ENCODE assay signal across 9 cellular contexts in the genomic region with DNA sequence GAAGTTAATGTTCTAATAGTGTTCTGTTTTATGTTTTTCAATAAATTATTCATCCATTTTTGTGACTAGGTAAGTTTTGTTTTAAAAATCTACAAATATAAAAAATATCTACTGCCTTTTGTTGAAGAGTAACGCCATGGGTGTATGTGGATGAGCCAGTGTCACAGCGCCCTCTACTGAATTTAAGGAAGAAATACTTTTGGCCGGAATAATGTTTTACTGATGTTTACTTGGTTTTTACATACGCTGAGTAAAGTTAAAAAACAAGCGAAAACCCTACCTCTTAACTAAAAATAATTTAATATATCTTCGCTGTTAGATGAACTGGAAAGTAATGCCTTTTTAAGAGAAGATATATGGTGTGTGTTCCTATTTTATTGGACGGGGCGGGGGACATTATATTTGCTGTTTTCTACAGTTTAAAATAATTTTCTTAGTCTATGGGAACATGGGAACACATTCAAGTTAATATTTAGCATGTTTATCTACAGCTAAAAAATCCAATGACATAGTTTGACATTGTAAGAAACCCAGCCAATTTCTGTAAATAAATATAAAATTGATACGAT.
DNase-seq lines count a peak whose midpoint lies in the region; ATAC-seq and TF ChIP-seq lines count a peak whose summit lies in the region.
"Had no signal": no experiment of that assay in that cellular context is flagged by ENCODE, and none has a peak within 500 bp of the region (broad histone marks: within the 10 kb centered on the region; RNA-seq: fewer than 3 reads in every experiment).

No MANE protein-coding gene starts in this region.

- H3K9me3 ChIP-seq in endodermal cell (ENCODE audit: control insufficient read depth, low read length) (peaks cover 31% of the 10 kb centered on the region), mucosa of descending colon (no peaks in the 10 kb centered on the region)

- peak; percentile 93 for TF ChIP-seq CTCF in endodermal cell (conservative IDR thresholded peaks at IDR 0.05)
- TF ChIP-seq CTCF in mucosa of descending colon (IDR thresholded peaks at IDR 0.05) = peak; percentile 37

- H3K4me3 ChIP-seq in endodermal cell (ENCODE audit: low read length) = no peak overlapping the region
- H3K4me3 ChIP-seq in mucosa of descending colon = no peak overlapping the region

- H3K4me1 ChIP-seq in endodermal cell (ENCODE audit: control insufficient read depth, insufficient read depth, low read length) = no peaks in the 10 kb centered on the region
- H3K4me1 ChIP-seq in mucosa of descending colon (ENCODE audit: low read depth) = no peaks in the 10 kb centered on the region

- no peaks in the 10 kb centered on the region for H3K27me3 Mint-ChIP-seq in endodermal cell (ENCODE audit: insufficient read depth)

- H3K27ac ChIP-seq in endodermal cell (ENCODE audit: low read depth, low read length) = no peak overlapping the region

- H3K36me3 ChIP-seq in endodermal cell (ENCODE audit: control insufficient read depth, insufficient read depth, low read length) (peaks cover 37% of the 10 kb centered on the region), mucosa of descending colon (ENCODE audit: low read depth) (no peaks in the 10 kb centered on the region)

- H3K27me3 ChIP-seq in endodermal cell (ENCODE audit: control insufficient read depth, insufficient read depth, low read length, poor library complexity, severe bottlenecking) = no peaks in the 10 kb centered on the region

- peaks cover 3% of the 10 kb centered on the region for H3K4me1 Mint-ChIP-seq in endodermal cell
- H3K4me1 Mint-ChIP-seq: activated naive CD4-positive, alpha-beta T cell treated with anti-CD3 and anti-CD28 coated beads, Interleukin-2, amount 50 U/mL, for 24 hours had no signal

- DNase-seq in NCI-H2171 treated with DMSO at 0.1 percent for 48 hours (lab: John Stamatoyannopoulos, UW) (peak; percentile 70), NCI-H2171 (lab: John Stamatoyannopoulos, UW) (no peak), HuH-7 (ENCODE audit: low spot score) (peak; percentile 48), RPMI7951 (ENCODE audit: low read depth) (peak; percentile 16), endodermal cell (no peak), mucosa of descending colon (peak in 1 of 3 donors; percentile 11), GOT3 (lab: John Stamatoyannopoulos, UW) (no peak)

- no peaks in the 10 kb centered on the region for H3K9me3 Mint-ChIP-seq in endodermal cell
- H3K9me3 Mint-ChIP-seq: activated naive CD4-positive, alpha-beta T cell treated with anti-CD3 and anti-CD28 coated beads, Interleukin-2, amount 50 U/mL, for 24 hours had no signal

- H3K9ac ChIP-seq in endodermal cell (ENCODE audit: extremely low read depth, low read length, poor library complexity, severe bottlenecking) = no peak overlapping the region

- H3K27ac Mint-ChIP-seq in endodermal cell = no peak overlapping the region
- H3K27ac Mint-ChIP-seq: activated naive CD4-positive, alpha-beta T cell treated with anti-CD3 and anti-CD28 coated beads, Interleukin-2, amount 50 U/mL, for 24 hours had no signal

- intact Hi-C loops in mucosa of descending colon (cut with DNase I, micrococcal nuclease) = loop anchor here (5.0 to 10.0 kb wide), 3 partner anchors 108 to 333 kb away; no protein-coding TSS in a partner anchor

- no peak overlapping the region for H3K4me3 Mint-ChIP-seq in endodermal cell
- H3K4me3 Mint-ChIP-seq: activated naive CD4-positive, alpha-beta T cell treated with anti-CD3 and anti-CD28 coated beads, Interleukin-2, amount 50 U/mL, for 24 hours had no signal

- 35% methylated on average over 6 of the region's 9 CpGs; no CpG with 5 or more reads in 1 of the 2 experiments for whole genome bisulfite sequencing in endodermal cell (ENCODE audit: insufficient coverage in 1 of 2, insufficient read length in 1 of 2), 2 experiments

- no peaks in the 10 kb centered on the region for H3K36me3 Mint-ChIP-seq in endodermal cell (ENCODE audit: low read depth)
- H3K36me3 Mint-ChIP-seq: activated naive CD4-positive, alpha-beta T cell treated with anti-CD3 and anti-CD28 coated beads, Interleukin-2, amount 50 U/mL, for 24 hours had no signal

- ATAC-seq in GM21367 (IDR thresholded peaks at IDR 0.05; ENCODE audit: unreplicated experiment) = peak; percentile 82
- ATAC-seq in mucosa of descending colon = peak; percentile 65

Comparison
In these comparisons a context has a peak if more than half of its experiments do, and no peak if none do; other contexts are left out.
1. DNase-seq: peak in NCI-H2171 treated with DMSO at 0.1 percent for 48 hours (single experiment), HuH-7 (single experiment) and RPMI7951 (single experiment); none in NCI-H2171 (single experiment), endodermal cell (single experiment) and GOT3 (single experiment).